1 cellular context compared by ENCODE assay signal in the genomic region with DNA sequence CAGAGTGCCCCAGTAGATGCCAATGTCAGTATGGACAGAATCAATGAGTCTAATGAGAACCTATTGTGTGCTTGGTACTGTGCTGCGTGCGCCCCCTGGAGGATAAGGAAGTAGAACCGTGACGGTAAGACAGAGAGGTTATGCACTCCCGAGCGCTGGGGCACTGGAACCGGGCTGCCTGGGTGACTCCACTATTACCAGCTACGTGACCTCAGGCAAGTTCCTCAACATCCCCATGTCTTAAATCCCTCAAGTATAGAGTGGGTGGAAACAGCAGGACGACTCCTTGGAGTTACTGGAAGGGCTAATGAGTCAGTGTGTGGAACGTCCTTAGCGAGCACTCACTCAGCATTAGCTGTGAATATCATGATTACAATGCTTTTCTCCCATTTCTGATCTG.
TF ChIP-seq lines count a peak whose summit lies in the region.

No MANE protein-coding gene starts in this region.

TF ChIP-seq in GM12878, 131 proteins besides CTCF, POLR2A, EP300 and RAD21:
- TF ChIP-seq POLR2AphosphoS5 (IDR thresholded peaks at IDR 0.05; ENCODE audit: low read length) (no peak), IRF4 (IDR thresholded peaks at IDR 0.05; ENCODE audit: low read depth, low read length) (0 out of 2 replicates have a peak, but pooled peaks have one; percentile 35), SMC3 (IDR thresholded peaks at IDR 0.05; ENCODE audit: borderline replicate concordance, low read length) (peak; percentile 29; the same call in 1 of the 2 replicates), YY1 (IDR thresholded peaks at IDR 0.05; ENCODE audit: low read depth, low read length) (0 out of 2 replicates have a peak, but pooled peaks have one; percentile 22), PAX5 (IDR thresholded peaks at IDR 0.05; ENCODE audit: borderline replicate concordance, low read depth, low read length) (0 out of 2 replicates have a peak, but pooled peaks have one; percentile 30)
- TF ChIP-seq, protein P1, sequence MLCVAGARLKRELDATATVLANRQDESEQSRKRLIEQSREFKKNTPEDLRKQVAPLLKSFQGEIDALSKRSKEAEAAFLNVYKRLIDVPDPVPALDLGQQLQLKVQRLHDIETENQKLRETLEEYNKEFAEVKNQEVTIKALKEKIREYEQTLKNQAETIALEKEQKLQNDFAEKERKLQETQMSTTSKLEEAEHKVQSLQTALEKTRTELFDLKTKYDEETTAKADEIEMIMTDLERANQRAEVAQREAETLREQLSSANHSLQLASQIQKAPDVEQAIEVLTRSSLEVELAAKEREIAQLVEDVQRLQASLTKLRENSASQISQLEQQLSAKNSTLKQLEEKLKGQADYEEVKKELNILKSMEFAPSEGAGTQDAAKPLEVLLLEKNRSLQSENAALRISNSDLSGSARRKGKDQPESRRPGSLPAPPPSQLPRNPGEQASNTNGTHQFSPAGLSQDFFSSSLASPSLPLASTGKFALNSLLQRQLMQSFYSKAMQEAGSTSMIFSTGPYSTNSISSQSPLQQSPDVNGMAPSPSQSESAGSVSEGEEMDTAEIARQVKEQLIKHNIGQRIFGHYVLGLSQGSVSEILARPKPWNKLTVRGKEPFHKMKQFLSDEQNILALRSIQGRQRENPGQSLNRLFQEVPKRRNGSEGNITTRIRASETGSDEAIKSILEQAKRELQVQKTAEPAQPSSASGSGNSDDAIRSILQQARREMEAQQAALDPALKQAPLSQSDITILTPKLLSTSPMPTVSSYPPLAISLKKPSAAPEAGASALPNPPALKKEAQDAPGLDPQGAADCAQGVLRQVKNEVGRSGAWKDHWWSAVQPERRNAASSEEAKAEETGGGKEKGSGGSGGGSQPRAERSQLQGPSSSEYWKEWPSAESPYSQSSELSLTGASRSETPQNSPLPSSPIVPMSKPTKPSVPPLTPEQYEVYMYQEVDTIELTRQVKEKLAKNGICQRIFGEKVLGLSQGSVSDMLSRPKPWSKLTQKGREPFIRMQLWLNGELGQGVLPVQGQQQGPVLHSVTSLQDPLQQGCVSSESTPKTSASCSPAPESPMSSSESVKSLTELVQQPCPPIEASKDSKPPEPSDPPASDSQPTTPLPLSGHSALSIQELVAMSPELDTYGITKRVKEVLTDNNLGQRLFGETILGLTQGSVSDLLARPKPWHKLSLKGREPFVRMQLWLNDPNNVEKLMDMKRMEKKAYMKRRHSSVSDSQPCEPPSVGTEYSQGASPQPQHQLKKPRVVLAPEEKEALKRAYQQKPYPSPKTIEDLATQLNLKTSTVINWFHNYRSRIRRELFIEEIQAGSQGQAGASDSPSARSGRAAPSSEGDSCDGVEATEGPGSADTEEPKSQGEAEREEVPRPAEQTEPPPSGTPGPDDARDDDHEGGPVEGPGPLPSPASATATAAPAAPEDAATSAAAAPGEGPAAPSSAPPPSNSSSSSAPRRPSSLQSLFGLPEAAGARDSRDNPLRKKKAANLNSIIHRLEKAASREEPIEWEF (IDR thresholded peaks at IDR 0.05; ENCODE audit: insufficient replicate concordance, low read depth, low read length) = no peak
- TF ChIP-seq, protein P2, sequence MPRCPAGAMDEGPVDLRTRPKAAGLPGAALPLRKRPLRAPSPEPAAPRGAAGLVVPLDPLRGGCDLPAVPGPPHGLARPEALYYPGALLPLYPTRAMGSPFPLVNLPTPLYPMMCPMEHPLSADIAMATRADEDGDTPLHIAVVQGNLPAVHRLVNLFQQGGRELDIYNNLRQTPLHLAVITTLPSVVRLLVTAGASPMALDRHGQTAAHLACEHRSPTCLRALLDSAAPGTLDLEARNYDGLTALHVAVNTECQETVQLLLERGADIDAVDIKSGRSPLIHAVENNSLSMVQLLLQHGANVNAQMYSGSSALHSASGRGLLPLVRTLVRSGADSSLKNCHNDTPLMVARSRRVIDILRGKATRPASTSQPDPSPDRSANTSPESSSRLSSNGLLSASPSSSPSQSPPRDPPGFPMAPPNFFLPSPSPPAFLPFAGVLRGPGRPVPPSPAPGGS (IDR thresholded peaks at IDR 0.05; ENCODE audit: borderline replicate concordance, insufficient read depth, low read depth, low read length, poor library complexity, severe bottlenecking) = peak; percentile 50
- TF ChIP-seq, protein P3, sequence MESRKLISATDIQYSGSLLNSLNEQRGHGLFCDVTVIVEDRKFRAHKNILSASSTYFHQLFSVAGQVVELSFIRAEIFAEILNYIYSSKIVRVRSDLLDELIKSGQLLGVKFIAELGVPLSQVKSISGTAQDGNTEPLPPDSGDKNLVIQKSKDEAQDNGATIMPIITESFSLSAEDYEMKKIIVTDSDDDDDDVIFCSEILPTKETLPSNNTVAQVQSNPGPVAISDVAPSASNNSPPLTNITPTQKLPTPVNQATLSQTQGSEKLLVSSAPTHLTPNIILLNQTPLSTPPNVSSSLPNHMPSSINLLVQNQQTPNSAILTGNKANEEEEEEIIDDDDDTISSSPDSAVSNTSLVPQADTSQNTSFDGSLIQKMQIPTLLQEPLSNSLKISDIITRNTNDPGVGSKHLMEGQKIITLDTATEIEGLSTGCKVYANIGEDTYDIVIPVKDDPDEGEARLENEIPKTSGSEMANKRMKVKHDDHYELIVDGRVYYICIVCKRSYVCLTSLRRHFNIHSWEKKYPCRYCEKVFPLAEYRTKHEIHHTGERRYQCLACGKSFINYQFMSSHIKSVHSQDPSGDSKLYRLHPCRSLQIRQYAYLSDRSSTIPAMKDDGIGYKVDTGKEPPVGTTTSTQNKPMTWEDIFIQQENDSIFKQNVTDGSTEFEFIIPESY (IDR thresholded peaks at IDR 0.05) = no peak
